In genomic region chr2:42045956-42046748, GRCh38 we compare ENCODE assay signal across 10 cellular contexts. TPM values are rescaled to one million over a fixed set of nuclear protein-coding genes. Genes with fewer than 3 reads are reported as not detected.
DNase-seq lines count a peak whose midpoint lies in the region; ATAC-seq lines count a peak whose summit lies in the region.
"Had no signal": no experiment of that assay in that cellular context is flagged by ENCODE, and none has a peak within 500 bp of the region (broad histone marks: within the 10 kb centered on the region; RNA-seq: fewer than 3 reads in every experiment).

No MANE protein-coding gene starts in this region.

- H3K4me1 ChIP-seq in CD4-positive, CD25-positive, alpha-beta regulatory T cell (ENCODE audit: control insufficient read depth, insufficient read depth, low read length, poor library complexity, severe bottlenecking), result peaks cover 10% of the 10 kb centered on the region

- H3K9me3 Mint-ChIP-seq in CD4-positive, CD25-positive, alpha-beta regulatory T cell, result peaks cover 0 to 5% (median 0%) of the 10 kb centered on the region in 7 donors
- no peaks in the 10 kb centered on the region for H3K9me3 Mint-ChIP-seq in naive thymus-derived CD8-positive, alpha-beta T cell
- H3K9me3 Mint-ChIP-seq: dendritic cell treated with granulocyte-macrophage colony-stimulating factor and Interleukin-4, amounts not matched to agents 40 ng/mL and 50 ng/mL, for 4 days had no signal

- peaks cover 0 to 10% (median 2%) of the 10 kb centered on the region in 4 donors for H3K4me1 Mint-ChIP-seq in CD4-positive, CD25-positive, alpha-beta regulatory T cell
- H3K4me1 Mint-ChIP-seq in naive thymus-derived CD8-positive, alpha-beta T cell, result peaks cover 5 to 13% (median 8%) of the 10 kb centered on the region in 4 donors

- H3K36me3 Mint-ChIP-seq in CD4-positive, CD25-positive, alpha-beta regulatory T cell, result no peaks in the 10 kb centered on the region
- peaks cover 0 to 1% (median 0%) of the 10 kb centered on the region in 3 donors for H3K36me3 Mint-ChIP-seq in naive thymus-derived CD8-positive, alpha-beta T cell

- POLR2A ChIA-PET in naive thymus-derived CD8-positive, alpha-beta T cell (lab: Charles Lee), result no interaction called here

- H3K27ac Mint-ChIP-seq in CD4-positive, CD25-positive, alpha-beta regulatory T cell, result no peak overlapping the region
- H3K27ac Mint-ChIP-seq in naive thymus-derived CD8-positive, alpha-beta T cell, result no peak overlapping the region
- H3K27ac Mint-ChIP-seq: dendritic cell treated with granulocyte-macrophage colony-stimulating factor and Interleukin-4, amounts not matched to agents 40 ng/mL and 50 ng/mL, for 4 days had no signal

- H3K4me3 ChIP-seq in CD4-positive, CD25-positive, alpha-beta regulatory T cell (ENCODE audit: low read depth, low read length), result no peak overlapping the region

- H3K36me3 ChIP-seq in CD4-positive, CD25-positive, alpha-beta regulatory T cell (ENCODE audit: control insufficient read depth, insufficient read depth, low read length), result no peaks in the 10 kb centered on the region

- H3K4me3 Mint-ChIP-seq in CD4-positive, CD25-positive, alpha-beta regulatory T cell, result peak overlapping the region in 3 of 4 donors; percentile 52 to 79 (median 58)
- peak overlapping the region; percentile 1 to 78 (median 48) for H3K4me3 Mint-ChIP-seq in naive thymus-derived CD8-positive, alpha-beta T cell

- peaks cover 21% of the 10 kb centered on the region for H3K27me3 ChIP-seq in CD4-positive, CD25-positive, alpha-beta regulatory T cell (ENCODE audit: control insufficient read depth, insufficient read depth, low read length)

- no peaks in the 10 kb centered on the region for H3K9me3 ChIP-seq in CD4-positive, CD25-positive, alpha-beta regulatory T cell (ENCODE audit: control insufficient read depth in 2 of 2, low read length in 2 of 2)

- no peak for DNase-seq in CD4-positive, CD25-positive, alpha-beta regulatory T cell
- DNase-seq in NCI-H146 treated with DMSO at 0.1 percent for 48 hours (lab: John Stamatoyannopoulos, UW; ENCODE audit: unreplicated experiment) (peak; percentile 66), caudate nucleus (lab: John Stamatoyannopoulos, UW) (no peak), KG1 (lab: John Stamatoyannopoulos, UW) (no peak), nucleus accumbens (lab: John Stamatoyannopoulos, UW) (no peak)
- DNase-seq in naive thymus-derived CD8-positive, alpha-beta T cell, result no peak
- no peak for DNase-seq in activated CD8-positive, alpha-beta memory T cell treated with anti-CD3 and anti-CD28 coated beads for 24 hours

- no peak for ATAC-seq in CD4-positive, CD25-positive, alpha-beta regulatory T cell (ENCODE audit: low read depth in 2 of 2)
- no peak for ATAC-seq in naive thymus-derived CD8-positive, alpha-beta T cell
- ATAC-seq in GM19455 (IDR thresholded peaks at IDR 0.05; ENCODE audit: unreplicated experiment), result no peak
- ATAC-seq: activated CD4-positive, CD25-positive, alpha-beta regulatory T cell treated with anti-CD3 and anti-CD28 coated beads, Interleukin-2, amount 50 U/mL, for 24 hours had no signal

- peaks cover 79% of the 10 kb centered on the region for H3K27me3 Mint-ChIP-seq in CD4-positive, CD25-positive, alpha-beta regulatory T cell
- H3K27me3 Mint-ChIP-seq in naive thymus-derived CD8-positive, alpha-beta T cell, result peaks cover 20 to 73% (median 51%) of the 10 kb centered on the region in 5 donors

- H3K27ac ChIP-seq in CD4-positive, CD25-positive, alpha-beta regulatory T cell (ENCODE audit: insufficient read depth, low read length, poor library complexity, severe bottlenecking), result no peak overlapping the region
- peak overlapping the region; percentile 6 for H3K27ac ChIP-seq in caudate nucleus (ENCODE audit: low read depth, low read length)

RNA-seq across cellular contexts. Expression of gene PKDCC, which starts 1.7 kb away (rescaled TPM):
- total RNA-seq in CD4-positive, CD25-positive, alpha-beta regulatory T cell, result not detected
- not detected for polyA plus RNA-seq in CD4-positive, CD25-positive, alpha-beta regulatory T cell
- not detected for total RNA-seq in naive thymus-derived CD8-positive, alpha-beta T cell
- polyA plus RNA-seq in naive thymus-derived CD8-positive, alpha-beta T cell, result not detected
